Comparison of ENCODE assay signal across 11 cellular contexts in genomic region chr1:18109756-18110597, GRCh38. TPM values are rescaled to one million over a fixed set of nuclear protein-coding genes. Genes with fewer than 3 reads are reported as not detected.
DNase-seq lines count a peak whose midpoint lies in the region; ATAC-seq, FAIRE-seq and TF ChIP-seq lines count a peak whose summit lies in the region.
"Had no signal": no experiment of that assay in that cellular context is flagged by ENCODE, and none has a peak within 500 bp of the region (broad histone marks: within the 10 kb centered on the region; RNA-seq: fewer than 3 reads in every experiment).

No MANE protein-coding gene starts in this region.

- H3K4me1 Mint-ChIP-seq in activated T-cell treated with anti-CD3 and anti-CD28 coated beads, Interleukin-2, amount 50 U/mL, for 72 hours (ENCODE audit: low read depth): peaks cover 18% of the 10 kb centered on the region

- H3K9ac ChIP-seq in iPS-20b (ENCODE audit: low read depth, low read length): no peak overlapping the region

- H3K27ac ChIP-seq in iPS-20b (ENCODE audit: low read length): no peak overlapping the region
- H3K27ac ChIP-seq: SJSA1 had no signal

- H3K27ac Mint-ChIP-seq in activated T-cell treated with anti-CD3 and anti-CD28 coated beads, Interleukin-2, amount 50 U/mL, for 72 hours: no peak overlapping the region

- peak; percentile 32 to 42 for ATAC-seq in activated T-cell treated with anti-CD3 and anti-CD28 coated beads, Interleukin-2, amount 50 U/mL, for 72 hours (replicated peaks in 1 of 2)
- ATAC-seq in stimulated activated naive CD8-positive, alpha-beta T cell treated with anti-CD3 and anti-CD28 coated beads, Interleukin-15, Interleukin-2, amounts not matched to agents 100 U/mL and 50 U/mL, for 24 hours: no peak
- ATAC-seq in HG03442 (IDR thresholded peaks at IDR 0.05; ENCODE audit: unreplicated experiment): no peak

- H3K27me3 ChIP-seq in iPS-20b (ENCODE audit: insufficient read depth, low read length): peaks cover 95% of the 10 kb centered on the region

- no peak for FAIRE-seq in H54 (lab: Jason Lieb, UNC)

- no peaks in the 10 kb centered on the region for H3K9me3 ChIP-seq in iPS-20b (ENCODE audit: insufficient read depth, low read depth, low read length)
- H3K9me3 ChIP-seq: Caco-2, SJSA1 had no signal

- no peak for TF ChIP-seq POLR2A in H54 (IDR thresholded peaks at IDR 0.05; ENCODE audit: low read depth, low read length)

- peak overlapping the region; percentile 65 to 76 for H3K4me3 Mint-ChIP-seq in activated T-cell treated with anti-CD3 and anti-CD28 coated beads, Interleukin-2, amount 50 U/mL, for 72 hours

- no peaks in the 10 kb centered on the region for H3K36me3 ChIP-seq in iPS-20b (ENCODE audit: insufficient read depth, low read depth, low read length)
- H3K36me3 ChIP-seq: SJSA1 had no signal

- no peaks in the 10 kb centered on the region for H3K36me3 Mint-ChIP-seq in activated T-cell treated with anti-CD3 and anti-CD28 coated beads, Interleukin-2, amount 50 U/mL, for 72 hours (ENCODE audit: insufficient read depth in 2 of 2)

- peaks cover 14% of the 10 kb centered on the region for H3K4me1 ChIP-seq in iPS-20b (ENCODE audit: insufficient read depth, low read length)
- H3K4me1 ChIP-seq: Caco-2, SJSA1 had no signal

- peak overlapping the region; percentile 67 for H3K4me3 ChIP-seq in iPS-20b (ENCODE audit: low read length)
- H3K4me3 ChIP-seq: lung, SJSA1 had no signal

- peak; percentile 17 to 42 for DNase-seq in activated CD4-positive, alpha-beta T cell treated with anti-CD3 and anti-CD28 coated beads, Interleukin-2, amount 50 U/mL, for 48 hours
- no peak for DNase-seq in activated CD4-positive, alpha-beta T cell treated with anti-CD3 and anti-CD28 coated beads for 4 hours
- DNase-seq in activated T-cell treated with anti-CD3 and anti-CD28 coated beads, Interleukin-2, amount 50 U/mL, for 72 hours: peak; percentile 34 to 35
- peak; percentile 46 for DNase-seq in stimulated activated naive CD8-positive, alpha-beta T cell treated with anti-CD3 and anti-CD28 coated beads, Interleukin-15, Interleukin-2, amounts not matched to agents 100 U/mL and 50 U/mL, for 24 hours
- no peak for DNase-seq in GM19240 (ENCODE audit: insufficient read length, low spot score)
- no peak for DNase-seq in H54 (ENCODE audit: insufficient read length, low spot score)

- H3K9me3 Mint-ChIP-seq in activated T-cell treated with anti-CD3 and anti-CD28 coated beads, Interleukin-2, amount 50 U/mL, for 72 hours: no peaks in the 10 kb centered on the region

- H3K27me3 Mint-ChIP-seq in activated T-cell treated with anti-CD3 and anti-CD28 coated beads, Interleukin-2, amount 50 U/mL, for 72 hours (ENCODE audit: low read depth): peaks cover 66% of the 10 kb centered on the region

RNA-seq across cellular contexts. Expression of gene IGSF21, which starts 2.4 kb away (rescaled TPM):
- not detected for total RNA-seq in activated T-cell treated with anti-CD3 and anti-CD28 coated beads, Interleukin-2, amount 50 U/mL, for 72 hours
- total RNA-seq: Caco-2, SJSA1 had no signal

Comparison
In these comparisons a context has a peak if more than half of its experiments do, and no peak if none do; other contexts are left out.
1. DNase-seq: peak in activated CD4-positive, alpha-beta T cell treated with anti-CD3 and anti-CD28 coated beads, Interleukin-2, amount 50 U/mL, for 48 hours (2 of 2), activated T-cell treated with anti-CD3 and anti-CD28 coated beads, Interleukin-2, amount 50 U/mL, for 72 hours (2 of 2) and stimulated activated naive CD8-positive, alpha-beta T cell treated with anti-CD3 and anti-CD28 coated beads, Interleukin-15, Interleukin-2, amounts not matched to agents 100 U/mL and 50 U/mL, for 24 hours (single experiment); none in activated CD4-positive, alpha-beta T cell treated with anti-CD3 and anti-CD28 coated beads for 4 hours (0 of 2), GM19240 (single experiment) and H54 (single experiment).
2. ATAC-seq: peak in activated T-cell treated with anti-CD3 and anti-CD28 coated beads, Interleukin-2, amount 50 U/mL, for 72 hours (2 of 2); none in stimulated activated naive CD8-positive, alpha-beta T cell treated with anti-CD3 and anti-CD28 coated beads, Interleukin-15, Interleukin-2, amounts not matched to agents 100 U/mL and 50 U/mL, for 24 hours (single experiment) and HG03442 (single experiment).